ENCODE assay signal across 8 cellular contexts in genomic region chr19:41641879-41642485, GRCh38. TPM values are rescaled to one million over a fixed set of nuclear protein-coding genes. Genes with fewer than 3 reads are reported as not detected.
DNase-seq lines count a peak whose midpoint lies in the region; ATAC-seq, FAIRE-seq and TF ChIP-seq lines count a peak whose summit lies in the region.

No MANE protein-coding gene starts in this region.

- no peak for TF ChIP-seq POLR2A in GM12892 (IDR thresholded peaks at IDR 0.05; ENCODE audit: low read depth, low read length)

- no peak for ATAC-seq in GM21737 (IDR thresholded peaks at IDR 0.05; ENCODE audit: unreplicated experiment)

- peak; percentile 92 for FAIRE-seq in GM12892 (lab: Jason Lieb, UNC)

- DNase-seq in A172 (ENCODE audit: low spot score): peak; percentile 67
- peak; percentile 53 for DNase-seq in GM12892 (ENCODE audit: insufficient read length)
- peak; percentile 17 for DNase-seq in NCI-H2196 treated with DMSO at 0.1 percent for 48 hours (lab: John Stamatoyannopoulos, UW; ENCODE audit: unreplicated experiment)
- peak; percentile 70 for DNase-seq in activated CD4-positive, alpha-beta T cell treated with anti-CD3 and anti-CD28 coated beads, Interleukin-2, amount 50 U/mL, for 1 hour
- DNase-seq in dermis blood vessel endothelial cell: peak; percentile 77
- peak; percentile 76 for DNase-seq in medulla oblongata (ENCODE audit: extremely low spot score)
- peak; percentile 51 to 55 for DNase-seq in stimulated activated CD8-positive, alpha-beta memory T cell treated with anti-CD3 and anti-CD28 coated beads, Interleukin-4, amount 100 ng/mL, for 1 hour (ENCODE audit: low read depth in 2 of 2, low spot score in 1 of 2)

RNA-seq across cellular contexts. Expression of gene CEACAM4, which starts 15.1 kb away (rescaled TPM):
- not detected in 2 replicates for total RNA-seq in A172 (2014; rRNA removed; shearing (Covaris generic))
- not detected for polyA plus RNA-seq in GM12892 (2012; ENCODE audit: missing spikeins)
- not detected in 2 replicates for total RNA-seq in dermis blood vessel endothelial cell

RNA-seq across cellular contexts. Expression of gene CEACAM7, which starts 46.1 kb away (rescaled TPM):
- total RNA-seq in A172 (2014; rRNA removed; shearing (Covaris generic)): not detected in 2 replicates
- polyA plus RNA-seq in GM12892 (2012; ENCODE audit: missing spikeins): not detected
- 0.17 TPM in 1 of 2 replicates, not detected in the other for total RNA-seq in dermis blood vessel endothelial cell

Comparison
In these comparisons a context has a peak if more than half of its experiments do, and no peak if none do; other contexts are left out.
1. DNase-seq: peak in every context shown above with its lines; median percentile 77 in dermis blood vessel endothelial cell; 76 in medulla oblongata; 70 in activated CD4-positive, alpha-beta T cell treated with anti-CD3 and anti-CD28 coated beads, Interleukin-2, amount 50 U/mL, for 1 hour; 67 in A172; 53 in GM12892; 53 in stimulated activated CD8-positive, alpha-beta memory T cell treated with anti-CD3 and anti-CD28 coated beads, Interleukin-4, amount 100 ng/mL, for 1 hour; 17 in NCI-H2196 treated with DMSO at 0.1 percent for 48 hours.